Comparison of ENCODE assay signal across 8 cellular contexts in the genomic region with DNA sequence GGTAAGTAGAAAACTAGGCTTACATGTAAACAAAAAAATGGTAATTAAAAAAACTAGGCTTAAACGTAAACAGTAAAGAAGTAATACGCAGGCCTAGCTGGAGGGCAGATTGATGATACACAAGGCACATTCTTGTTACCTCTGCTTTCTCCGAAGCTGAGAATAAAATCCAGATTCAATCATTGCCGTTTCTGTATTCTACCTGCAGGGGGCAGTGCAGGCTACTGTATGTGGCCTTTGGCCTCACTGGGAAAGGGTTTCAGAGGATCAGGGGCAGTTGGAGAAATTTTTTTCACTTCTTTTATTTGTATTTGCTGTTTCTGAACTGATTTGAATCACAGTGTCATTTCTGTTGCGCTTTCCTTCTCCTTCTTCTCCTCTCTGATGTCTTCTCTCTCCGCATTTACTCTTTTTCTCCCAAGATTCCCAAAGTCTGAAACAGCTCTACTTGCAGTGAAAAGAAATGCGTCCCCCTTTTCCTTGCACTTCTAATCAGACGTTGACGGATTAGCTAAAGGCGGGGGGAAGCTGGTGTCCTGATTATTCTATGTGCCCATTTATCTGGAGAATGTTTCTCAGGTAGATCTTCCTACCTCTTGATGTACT.
DNase-seq lines count a peak whose midpoint lies in the region; ATAC-seq and TF ChIP-seq lines count a peak whose summit lies in the region.

No MANE protein-coding gene starts in this region.

- ATAC-seq in HG02885 (IDR thresholded peaks at IDR 0.05; ENCODE audit: poor library complexity, unreplicated experiment) (peak; percentile 59), GM18505 (IDR thresholded peaks at IDR 0.05; ENCODE audit: unreplicated experiment) (no peak)

- no peak overlapping the region for H3K4me3 ChIP-seq in testis

- H3K27ac ChIP-seq in testis = no peak overlapping the region

- peak; percentile 87 for TF ChIP-seq CTCF in nephron progenitor cell (IDR thresholded peaks at IDR 0.05)
- TF ChIP-seq CTCF in testis (IDR thresholded peaks at IDR 0.05) = peak; percentile 68 to 79 (median 71)

- DNase-seq in EH (ENCODE audit: low read depth) = peak; percentile 37
- DNase-seq in NCI-H748 treated with DMSO at 0.1 percent for 48 hours (lab: John Stamatoyannopoulos, UW) = peak; percentile 38
- DNase-seq in activated CD8-positive, alpha-beta memory T cell treated with anti-CD3 and anti-CD28 coated beads for 24 hours = peak; percentile 82
- DNase-seq in epidermal melanocyte (ENCODE audit: insufficient read length, low spot score) = peak; percentile 37
- peak; percentile 76 for DNase-seq in nephron progenitor cell
- peak; percentile 66 for DNase-seq in testis

- peaks cover 9% of the 10 kb centered on the region for H3K4me1 Mint-ChIP-seq in nephron progenitor cell

- H3K9me3 Mint-ChIP-seq in nephron progenitor cell = peaks cover 6% of the 10 kb centered on the region

- H3K27me3 ChIP-seq in testis = no peaks in the 10 kb centered on the region

- no peaks in the 10 kb centered on the region for H3K9me3 ChIP-seq in testis

- no peaks in the 10 kb centered on the region for H3K36me3 ChIP-seq in testis (ENCODE audit: low read depth, missing control alignments)

- WGBS in testis, 2 donors = 43 to 47% methylated on average over 10 of the region's 10 CpGs

- H3K27me3 Mint-ChIP-seq in nephron progenitor cell (ENCODE audit: low read depth, poor library complexity) = peaks cover 6% of the 10 kb centered on the region

- no peaks in the 10 kb centered on the region for H3K4me1 ChIP-seq in testis

- intact Hi-C loops in testis (cut with DNase I; ENCODE audit: low total_unique reads) = no loop called here

- no peak overlapping the region for H3K4me3 Mint-ChIP-seq in nephron progenitor cell

- H3K27ac Mint-ChIP-seq in nephron progenitor cell = no peak overlapping the region

- no peak for TF ChIP-seq POLR2A in testis (IDR thresholded peaks at IDR 0.05)
- no peak for TF ChIP-seq POLR2A in GM18505 (IDR thresholded peaks at IDR 0.05; ENCODE audit: borderline replicate concordance, extremely low read depth, insufficient read depth, insufficient read length)

- H3K36me3 Mint-ChIP-seq in nephron progenitor cell (ENCODE audit: low read depth) = no peaks in the 10 kb centered on the region
